1 cellular context compared by ENCODE assay signal in genomic region chr1:45687014-45687752, GRCh38.
TF ChIP-seq lines count a peak whose summit lies in the region.

No MANE protein-coding gene starts in this region.

TF ChIP-seq in GM12878, 131 proteins besides CTCF, POLR2A, EP300 and RAD21 (continued from another document and continues in another):
- TF ChIP-seq ZBTB33 (IDR thresholded peaks at IDR 0.05) (no peak), SREBF2 (IDR thresholded peaks at IDR 0.05; ENCODE audit: low read length) (no peak), CREM (IDR thresholded peaks at IDR 0.05; ENCODE audit: low read depth) (peak; percentile 92), KDM1A (IDR thresholded peaks at IDR 0.05; ENCODE audit: borderline replicate concordance) (no peak), SIX5 (IDR thresholded peaks at IDR 0.05; ENCODE audit: low read depth, low read length, severe bottlenecking) (peak; percentile 98), ZNF687 (IDR thresholded peaks at IDR 0.05) (peak; percentile 83), FOXM1 (IDR thresholded peaks at IDR 0.05; ENCODE audit: low read depth, low read length) (no peak), BHLHE40 (IDR thresholded peaks at IDR 0.05; ENCODE audit: borderline replicate concordance in 1 of 2, low read depth in 2 of 2, low read length in 1 of 2) (peak in 1 of 2 experiments; percentile 73; a peak in 1 of 4 replicates), NBN (IDR thresholded peaks at IDR 0.05) (no peak), CHD1 (IDR thresholded peaks at IDR 0.05; ENCODE audit: low read depth, low read length) (0 out of 2 replicates have a peak, but pooled peaks have one; percentile 24), STAT1 (conservative IDR thresholded peaks at IDR 0.05) (no peak), SMARCA5 (IDR thresholded peaks at IDR 0.05) (peak; percentile 16; the same call in 1 of the 2 replicates), POLR2AphosphoS2 (IDR thresholded peaks at IDR 0.05; ENCODE audit: low read depth, low read length) (peak; percentile 81), ZBTB11 (CRISPR knock-in tag; IDR thresholded peaks at IDR 0.05) (no peak), SMC3 (IDR thresholded peaks at IDR 0.05; ENCODE audit: borderline replicate concordance, low read length) (no peak), IRF5 (IDR thresholded peaks at IDR 0.05; ENCODE audit: borderline replicate concordance) (no peak), SUPT20H (IDR thresholded peaks at IDR 0.05; ENCODE audit: borderline replicate concordance, control insufficient read depth, low read depth, low read length) (no peak), GATAD2B (conservative IDR thresholded peaks at IDR 0.05; ENCODE audit: low read depth) (0 out of 2 replicates have a peak, but pooled peaks have one; percentile 5), ATF2 (IDR thresholded peaks at IDR 0.05; ENCODE audit: low read length) (no peak), ZBED1 (IDR thresholded peaks at IDR 0.05; ENCODE audit: borderline replicate concordance) (no peak), SIN3A (IDR thresholded peaks at IDR 0.05; ENCODE audit: low read depth, low read length) (no peak; the same call in none of the 2 replicates), TARDBP (IDR thresholded peaks at IDR 0.05; ENCODE audit: borderline replicate concordance) (peak; percentile 76; the same call in 1 of the 2 replicates), TBL1XR1 (IDR thresholded peaks at IDR 0.05; ENCODE audit: low read depth, low read length) (peak; percentile 20; the same call in 1 of the 2 replicates), PRDM15 (CRISPR knock-in tag; IDR thresholded peaks at IDR 0.05) (no peak), KAT2A (conservative IDR thresholded peaks at IDR 0.05; ENCODE audit: control insufficient read depth, low read depth, low read length) (no peak), PAX5 (IDR thresholded peaks at IDR 0.05; ENCODE audit: borderline replicate concordance, low read depth, low read length) (no peak; the same call in 1 of the 2 replicates), NFXL1 (IDR thresholded peaks at IDR 0.05; ENCODE audit: borderline replicate concordance) (no peak), ZNF24 (IDR thresholded peaks at IDR 0.05) (no peak), PKNOX1 (IDR thresholded peaks at IDR 0.05) (peak; percentile 67; the same call in 1 of the 2 replicates), IKZF2 (IDR thresholded peaks at IDR 0.05) (no peak; a peak in 1 of 4 replicates), SPI1 (IDR thresholded peaks at IDR 0.05; ENCODE audit: borderline replicate concordance, insufficient read depth, low read depth, low read length) (no peak), HDAC6 (IDR thresholded peaks at IDR 0.05; ENCODE audit: unreplicated experiment) (peak; percentile 57), SUZ12 (IDR thresholded peaks at IDR 0.05; ENCODE audit: unreplicated experiment) (no peak), NFIC (IDR thresholded peaks at IDR 0.05; ENCODE audit: low read depth, low read length) (no peak), NFYA (IDR thresholded peaks at IDR 0.05; ENCODE audit: borderline replicate concordance, low read depth, low read length) (no peak), CHD4 (IDR thresholded peaks at IDR 0.05) (no peak), MAX (IDR thresholded peaks at IDR 0.05; ENCODE audit: low read depth, low read length) (peak; percentile 54), RELB (IDR thresholded peaks at IDR 0.05; ENCODE audit: low read depth) (peak; percentile 32; the same call in 1 of the 2 replicates)
